Comparison of ENCODE assay signal across 22 cellular contexts in genomic region chr4:53618321-53618720, GRCh38. TPM values are rescaled to one million over a fixed set of nuclear protein-coding genes. Genes with fewer than 3 reads are reported as not detected.
DNase-seq lines count a peak whose midpoint lies in the region; ATAC-seq and TF ChIP-seq lines count a peak whose summit lies in the region.
"Had no signal": no experiment of that assay in that cellular context is flagged by ENCODE, and none has a peak within 500 bp of the region (broad histone marks: within the 10 kb centered on the region; RNA-seq: fewer than 3 reads in every experiment).

No MANE protein-coding gene starts in this region.

- peaks cover 3% of the 10 kb centered on the region for H3K4me1 ChIP-seq in IMR-90 (ENCODE audit: control insufficient read depth, insufficient read depth, low read length)
- H3K4me1 ChIP-seq: BLaER1 had no signal

- no peak overlapping the region for H4K91ac ChIP-seq in IMR-90 (ENCODE audit: insufficient read depth, low read depth, low read length)

- H2AK9ac ChIP-seq in IMR-90 (replicated peaks; ENCODE audit: low read depth, low read length, poor library complexity), result no peak overlapping the region

- no peak overlapping the region for H2BK20ac ChIP-seq in IMR-90 (ENCODE audit: low read depth, low read length)

- peak overlapping the region; percentile 64 for H3K27ac Mint-ChIP-seq in endothelial cell (ENCODE audit: unreplicated experiment)
- H3K27ac Mint-ChIP-seq: CD4-positive, CD25-positive, alpha-beta regulatory T cell had no signal

- H3K9me1 ChIP-seq in IMR-90 (ENCODE audit: insufficient read depth, low read length), result no peaks in the 10 kb centered on the region; the same call in 1 of the 2 replicates

- H2BK15ac ChIP-seq in IMR-90 (ENCODE audit: low read depth, low read length), result no peak overlapping the region

- DNase-seq in NCI-H748 (lab: John Stamatoyannopoulos, UW; ENCODE audit: unreplicated experiment) (peak; percentile 72), NCI-H748 treated with DMSO at 0.1 percent for 48 hours (lab: John Stamatoyannopoulos, UW) (no peak), IMR-90 (no peak), NCI-H1930 (lab: John Stamatoyannopoulos, UW) (peak; percentile 81 to 88), endothelial cell (ENCODE audit: low spot score) (no peak), RWPE1 (ENCODE audit: low spot score) (no peak)
- no peak for DNase-seq in stimulated activated CD4-positive, alpha-beta T cell treated with anti-CD3 and anti-CD28 coated beads, Interleukin-2, amount 100 ng/mL, for 48 hours
- DNase-seq: CD4-positive, CD25-positive, alpha-beta regulatory T cell; DMS153; NCI-H1048; NCI-H1417; NCI-H187; NCI-H446 treated with DMSO at 0.1 percent for 48 hours; NCI-H69; NK-92 treated with Interleukin-12 subunit alpha and Interleukin-12 subunit beta, amount 100 ng/mL, for 24 hours; PC-3; SIG-M5 had no signal

- peak overlapping the region; percentile 61; the same call in 1 of the 2 replicates for H2BK120ac ChIP-seq in IMR-90 (ENCODE audit: low read depth, low read length)

- H3K36me3 Mint-ChIP-seq in endothelial cell (ENCODE audit: low read depth, unreplicated experiment), result no peaks in the 10 kb centered on the region
- H3K36me3 Mint-ChIP-seq: CD4-positive, CD25-positive, alpha-beta regulatory T cell had no signal

- H3K14ac ChIP-seq in IMR-90 (replicated peaks; ENCODE audit: low read depth, low read length), result no peak overlapping the region

- no peak overlapping the region for H3K56ac ChIP-seq in IMR-90 (ENCODE audit: extremely low read depth, insufficient read depth, low read length)

- TF ChIP-seq POLR2A in IMR-90 (IDR thresholded peaks at IDR 0.05; ENCODE audit: low read depth, low read length), result no peak

- H3K23ac ChIP-seq in IMR-90 (ENCODE audit: low read depth, low read length), result no peak overlapping the region

- H3K4ac ChIP-seq in IMR-90 (ENCODE audit: low read depth, low read length), result no peak overlapping the region

- H3K4me2 ChIP-seq in IMR-90 (ENCODE audit: low read depth, low read length), result no peak overlapping the region
- H3K4me2 ChIP-seq: BLaER1 had no signal

- H4K20me1 ChIP-seq in IMR-90 (ENCODE audit: insufficient read depth, low read length), result no peaks in the 10 kb centered on the region
- H4K20me1 ChIP-seq: BLaER1 had no signal

- H3K9me3 ChIP-seq in IMR-90 (ENCODE audit: control insufficient read depth, insufficient read depth, low read length), result no peaks in the 10 kb centered on the region
- H3K9me3 ChIP-seq: BLaER1 had no signal

- POLR2A ChIA-PET in IMR-90 (lab: Charles Lee; ENCODE audit: unreplicated experiment) (no interaction called here), RWPE1 (lab: Yijun Ruan, JAX; ENCODE audit: low non-redundant PET) (no interaction called here)

- no peaks in the 10 kb centered on the region for H3K36me3 ChIP-seq in IMR-90 (ENCODE audit: control insufficient read depth, insufficient read depth, low read length)
- H3K36me3 ChIP-seq: BLaER1 had no signal

- H3K27me3 Mint-ChIP-seq in endothelial cell (ENCODE audit: unreplicated experiment), result peaks cover 6% of the 10 kb centered on the region

- dilution Hi-C loops in IMR-90 (cut with HindIII; ENCODE audit: low sequenced_read_pairs, unreplicated experiment), result no loop called here

- TF ChIP-seq CTCF in IMR-90 (conservative IDR thresholded peaks at IDR 0.05; ENCODE audit: low read depth, low read length), result no peak
- no peak for TF ChIP-seq CTCF in endothelial cell (IDR thresholded peaks at IDR 0.05; ENCODE audit: unreplicated experiment)
- no peak for TF ChIP-seq CTCF in RWPE1 (conservative IDR thresholded peaks at IDR 0.05; ENCODE audit: low read depth)

- no peak overlapping the region for H3K18ac ChIP-seq in IMR-90 (ENCODE audit: low read depth, low read length)

- intact Hi-C loops in IMR-90 (cut with micrococcal nuclease), result no loop called here

- no peaks in the 10 kb centered on the region for H3K79me1 ChIP-seq in IMR-90 (ENCODE audit: low read depth in 1 of 2, low read length in 2 of 2)

- no TSS peak for BruUV-seq in IMR-90 (replicated peaks; lab: Mats Ljungman, UMichigan)

- no peak overlapping the region for H4K5ac ChIP-seq in IMR-90 (ENCODE audit: low read depth, low read length)

- no peak overlapping the region for H3K4me3 ChIP-seq in IMR-90 (ENCODE audit: insufficient read depth, low read depth, low read length)
- H3K4me3 ChIP-seq: BLaER1, SK-N-MC had no signal

- H2AK5ac ChIP-seq in IMR-90 (ENCODE audit: low read depth, low read length), result no peak overlapping the region

- CTCF ChIA-PET in IMR-90 (lab: Yijun Ruan, JAX), result no interaction called here
- CTCF ChIA-PET in RWPE1 (lab: Yijun Ruan, JAX), result interaction anchor here (1.0 kb wide), 1 partner anchor 21 kb away, joined by 3 read pairs; no protein-coding TSS in a partner anchor

- no peaks in the 10 kb centered on the region for H3K27me3 ChIP-seq in IMR-90 (ENCODE audit: control insufficient read depth, insufficient read depth, low read length)
- H3K27me3 ChIP-seq: BLaER1 had no signal

- WGBS in IMR-90 (ENCODE audit: extremely low coverage in 2 of 2, insufficient read length in 1 of 2), 2 experiments, result no CpG with 5 or more reads among the region's 1 CpG

- H3K9ac ChIP-seq in IMR-90 (ENCODE audit: low read depth, low read length), result no peak overlapping the region
- H3K9ac ChIP-seq: BLaER1 had no signal

- H3K4me3 Mint-ChIP-seq in endothelial cell (ENCODE audit: unreplicated experiment), result no peak overlapping the region
- H3K4me3 Mint-ChIP-seq: CD4-positive, CD25-positive, alpha-beta regulatory T cell had no signal

- ATAC-seq in IMR-90 (ENCODE audit: low read depth) (no peak), GM18868 (IDR thresholded peaks at IDR 0.05; ENCODE audit: unreplicated experiment) (no peak)
- ATAC-seq: PC-3 had no signal

- H2BK5ac ChIP-seq in IMR-90 (ENCODE audit: low read depth, low read length, poor library complexity, severe bottlenecking), result no peak overlapping the region

- H2AFZ ChIP-seq in IMR-90 (replicated peaks; ENCODE audit: low read length, poor library complexity), result no peak overlapping the region

- peaks cover 23% of the 10 kb centered on the region for H3K4me1 Mint-ChIP-seq in endothelial cell (ENCODE audit: unreplicated experiment)
- H3K4me1 Mint-ChIP-seq: CD4-positive, CD25-positive, alpha-beta regulatory T cell had no signal

- in situ Hi-C loops in IMR-90 (cut with MboI; ENCODE audit: low sequenced_read_pairs), result no loop called here

- TF ChIP-seq RAD21 in IMR-90 (IDR thresholded peaks at IDR 0.05; ENCODE audit: low read length), result no peak

- H3K27ac ChIP-seq in IMR-90 (ENCODE audit: insufficient read depth, low read length) (no peak overlapping the region), RWPE1 (no peak overlapping the region)
- H3K27ac ChIP-seq: BLaER1, HL-60, SK-N-MC had no signal

- H3K9me3 Mint-ChIP-seq in endothelial cell (ENCODE audit: unreplicated experiment), result no peaks in the 10 kb centered on the region

- H4K8ac ChIP-seq in IMR-90 (ENCODE audit: low read depth in 2 of 2, low read length in 2 of 2), result no peak overlapping the region

TF ChIP-seq in IMR-90, 13 proteins besides CTCF, POLR2A, EP300 and RAD21:
- TF ChIP-seq USF2 (IDR thresholded peaks at IDR 0.05; ENCODE audit: low read depth, low read length) (no peak), BHLHE40 (IDR thresholded peaks at IDR 0.05; ENCODE audit: low read depth, low read length) (no peak), MAZ (IDR thresholded peaks at IDR 0.05; ENCODE audit: borderline replicate concordance, low read depth, low read length) (no peak), RCOR1 (IDR thresholded peaks at IDR 0.05; ENCODE audit: insufficient replicate concordance, low read length) (no peak), SMC3 (IDR thresholded peaks at IDR 0.05; ENCODE audit: low read depth, low read length) (no peak), RFX5 (IDR thresholded peaks at IDR 0.05; ENCODE audit: low read depth, low read length) (no peak), MXI1 (IDR thresholded peaks at IDR 0.05; ENCODE audit: borderline replicate concordance, low read depth, low read length) (no peak), ELK1 (IDR thresholded peaks at IDR 0.05; ENCODE audit: borderline replicate concordance, low read depth, low read length) (no peak), CHD1 (IDR thresholded peaks at IDR 0.05; ENCODE audit: low read depth, low read length) (no peak), NFE2L2 (IDR thresholded peaks at IDR 0.05; ENCODE audit: low read depth, low read length) (no peak), FOS (IDR thresholded peaks at IDR 0.05; ENCODE audit: low read depth, low read length) (no peak), MAFK (IDR thresholded peaks at IDR 0.05; ENCODE audit: low read depth, low read length) (no peak), CEBPB (IDR thresholded peaks at IDR 0.05; ENCODE audit: low read depth, low read length) (no peak)

RNA-seq across cellular contexts. Expression of gene LNX1, which starts 27.0 kb away (rescaled TPM):
- total RNA-seq in IMR-90 (2012; rRNA removed) (0.28 and 0.36 TPM in 2 replicates), endothelial cell (ENCODE audit: unreplicated experiment) (25.7 TPM)
- polyA plus RNA-seq in IMR-90 (2012; rRNA removed), result 0.15 and 0.19 TPM in 2 replicates
- polyA plus RNA-seq in IMR-90 (2012; cell fraction: cytosol; rRNA removed), result 0.08 and 0.14 TPM in 2 replicates
- polyA plus RNA-seq in IMR-90 (2012; cell fraction: nucleus; rRNA removed; ENCODE audit: low replicate concordance), result 0.48 and 1.6 TPM in 2 replicates
- total RNA-seq: CD4-positive, CD25-positive, alpha-beta regulatory T cell; G401 had no signal

Comparison
In these comparisons a context has a peak if more than half of its experiments do, and no peak if none do; other contexts are left out.
1. DNase-seq: peak in NCI-H748 (single experiment) and NCI-H1930 (2 of 2); none in NCI-H748 treated with DMSO at 0.1 percent for 48 hours (single experiment), IMR-90 (single experiment), endothelial cell (single experiment), stimulated activated CD4-positive, alpha-beta T cell treated with anti-CD3 and anti-CD28 coated beads, Interleukin-2, amount 100 ng/mL, for 48 hours (0 of 2) and RWPE1 (single experiment).
2. RNA of gene LNX1, which starts 27.0 kb away (total RNA-seq): 25.7 TPM in endothelial cell (single experiment); 0.28 to 0.36 TPM in IMR-90; every median in the first group is over 10 times any median in the second.